In genomic region chr1:206864939-206865671, GRCh38 we compare ENCODE assay signal across 1 cellular context.
TF ChIP-seq lines count a peak whose summit lies in the region.

Gene IL20, plus strand, starts transcription at chr1:206865623. Its CDS starts 230 bp downstream, at chr1:206865853.

TF ChIP-seq in GM23338, 12 proteins besides CTCF, POLR2A, EP300 and RAD21 (continued from another document):
- TF ChIP-seq, protein P1, sequence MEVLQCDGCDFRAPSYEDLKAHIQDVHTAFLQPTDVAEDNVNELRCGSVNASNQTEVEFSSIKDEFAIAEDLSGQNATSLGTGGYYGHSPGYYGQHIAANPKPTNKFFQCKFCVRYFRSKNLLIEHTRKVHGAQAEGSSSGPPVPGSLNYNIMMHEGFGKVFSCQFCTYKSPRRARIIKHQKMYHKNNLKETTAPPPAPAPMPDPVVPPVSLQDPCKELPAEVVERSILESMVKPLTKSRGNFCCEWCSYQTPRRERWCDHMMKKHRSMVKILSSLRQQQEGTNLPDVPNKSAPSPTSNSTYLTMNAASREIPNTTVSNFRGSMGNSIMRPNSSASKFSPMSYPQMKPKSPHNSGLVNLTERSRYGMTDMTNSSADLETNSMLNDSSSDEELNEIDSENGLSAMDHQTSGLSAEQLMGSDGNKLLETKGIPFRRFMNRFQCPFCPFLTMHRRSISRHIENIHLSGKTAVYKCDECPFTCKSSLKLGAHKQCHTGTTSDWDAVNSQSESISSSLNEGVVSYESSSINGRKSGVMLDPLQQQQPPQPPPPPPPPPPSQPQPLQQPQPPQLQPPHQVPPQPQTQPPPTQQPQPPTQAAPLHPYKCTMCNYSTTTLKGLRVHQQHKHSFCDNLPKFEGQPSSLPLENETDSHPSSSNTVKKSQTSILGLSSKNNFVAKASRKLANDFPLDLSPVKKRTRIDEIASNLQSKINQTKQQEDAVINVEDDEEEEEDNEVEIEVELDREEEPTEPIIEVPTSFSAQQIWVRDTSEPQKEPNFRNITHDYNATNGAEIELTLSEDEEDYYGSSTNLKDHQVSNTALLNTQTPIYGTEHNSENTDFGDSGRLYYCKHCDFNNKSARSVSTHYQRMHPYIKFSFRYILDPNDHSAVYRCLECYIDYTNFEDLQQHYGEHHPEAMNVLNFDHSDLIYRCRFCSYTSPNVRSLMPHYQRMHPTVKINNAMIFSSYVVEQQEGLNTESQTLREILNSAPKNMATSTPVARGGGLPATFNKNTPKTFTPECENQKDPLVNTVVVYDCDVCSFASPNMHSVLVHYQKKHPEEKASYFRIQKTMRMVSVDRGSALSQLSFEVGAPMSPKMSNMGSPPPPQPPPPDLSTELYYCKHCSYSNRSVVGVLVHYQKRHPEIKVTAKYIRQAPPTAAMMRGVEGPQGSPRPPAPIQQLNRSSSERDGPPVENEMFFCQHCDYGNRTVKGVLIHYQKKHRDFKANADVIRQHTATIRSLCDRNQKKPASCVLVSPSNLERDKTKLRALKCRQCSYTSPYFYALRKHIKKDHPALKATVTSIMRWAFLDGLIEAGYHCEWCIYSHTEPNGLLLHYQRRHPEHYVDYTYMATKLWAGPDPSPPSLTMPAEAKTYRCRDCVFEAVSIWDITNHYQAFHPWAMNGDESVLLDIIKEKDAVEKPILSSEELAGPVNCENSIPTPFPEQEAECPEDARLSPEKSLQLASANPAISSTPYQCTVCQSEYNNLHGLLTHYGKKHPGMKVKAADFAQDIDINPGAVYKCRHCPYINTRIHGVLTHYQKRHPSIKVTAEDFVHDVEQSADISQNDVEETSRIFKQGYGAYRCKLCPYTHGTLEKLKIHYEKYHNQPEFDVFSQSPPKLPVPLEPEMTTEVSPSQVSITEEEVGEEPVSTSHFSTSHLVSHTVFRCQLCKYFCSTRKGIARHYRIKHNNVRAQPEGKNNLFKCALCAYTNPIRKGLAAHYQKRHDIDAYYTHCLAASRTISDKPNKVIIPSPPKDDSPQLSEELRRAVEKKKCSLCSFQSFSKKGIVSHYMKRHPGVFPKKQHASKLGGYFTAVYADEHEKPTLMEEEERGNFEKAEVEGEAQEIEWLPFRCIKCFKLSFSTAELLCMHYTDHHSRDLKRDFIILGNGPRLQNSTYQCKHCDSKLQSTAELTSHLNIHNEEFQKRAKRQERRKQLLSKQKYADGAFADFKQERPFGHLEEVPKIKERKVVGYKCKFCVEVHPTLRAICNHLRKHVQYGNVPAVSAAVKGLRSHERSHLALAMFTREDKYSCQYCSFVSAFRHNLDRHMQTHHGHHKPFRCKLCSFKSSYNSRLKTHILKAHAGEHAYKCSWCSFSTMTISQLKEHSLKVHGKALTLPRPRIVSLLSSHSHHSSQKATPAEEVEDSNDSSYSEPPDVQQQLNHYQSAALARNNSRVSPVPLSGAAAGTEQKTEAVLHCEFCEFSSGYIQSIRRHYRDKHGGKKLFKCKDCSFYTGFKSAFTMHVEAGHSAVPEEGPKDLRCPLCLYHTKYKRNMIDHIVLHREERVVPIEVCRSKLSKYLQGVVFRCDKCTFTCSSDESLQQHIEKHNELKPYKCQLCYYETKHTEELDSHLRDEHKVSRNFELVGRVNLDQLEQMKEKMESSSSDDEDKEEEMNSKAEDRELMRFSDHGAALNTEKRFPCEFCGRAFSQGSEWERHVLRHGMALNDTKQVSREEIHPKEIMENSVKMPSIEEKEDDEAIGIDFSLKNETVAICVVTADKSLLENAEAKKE (CRISPR knock-in tag; IDR thresholded peaks at IDR 0.05) = no peak
- TF ChIP-seq ETS1 (IDR thresholded peaks at IDR 0.05) (no peak), CREB1 (CRISPR knock-in tag; IDR thresholded peaks at IDR 0.05; ENCODE audit: low read depth) (no peak), ZNF331 (CRISPR knock-in tag; IDR thresholded peaks at IDR 0.05; ENCODE audit: low read depth) (no peak), REST (IDR thresholded peaks at IDR 0.05; ENCODE audit: unreplicated experiment) (no peak), EZH2 (IDR thresholded peaks at IDR 0.05; ENCODE audit: low read depth, unreplicated experiment) (no peak), EZH2phosphoT487 (IDR thresholded peaks at IDR 0.05; ENCODE audit: unreplicated experiment) (no peak)
